In the genomic region with DNA sequence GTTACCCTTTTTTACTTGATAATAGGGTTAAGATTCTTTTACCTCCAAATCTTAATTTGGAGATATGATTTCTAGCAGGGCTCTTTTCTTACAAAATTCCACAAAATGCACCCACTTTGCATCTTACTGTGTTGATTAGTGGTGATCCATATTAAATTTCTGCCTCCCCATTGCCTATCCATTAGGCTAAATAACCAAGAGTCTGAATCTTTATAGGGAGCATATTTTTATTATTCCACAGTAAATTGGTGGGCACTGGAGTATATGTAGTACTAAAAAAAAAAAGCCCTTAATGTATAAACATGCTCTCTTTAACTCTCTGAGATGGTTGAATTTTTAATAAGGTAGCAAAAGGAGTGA, we compare ENCODE assay signal across 14 cellular contexts. TPM values are rescaled to one million over a fixed set of nuclear protein-coding genes. Genes with fewer than 3 reads are reported as not detected.
A peak's percentile ranks its signal among the peaks of the same experiment; 100 is the strongest.
DNase-seq lines count a peak whose midpoint lies in the region; TF ChIP-seq lines count a peak whose summit lies in the region.
"Had no signal": no experiment of that assay in that cellular context is flagged by ENCODE, and none has a peak within 500 bp of the region (broad histone marks: within the 10 kb centered on the region; RNA-seq: fewer than 3 reads in every experiment).

No MANE protein-coding gene starts in this region.

- H3K4me3 ChIP-seq in brain microvascular endothelial cell (ENCODE audit: low read depth, low read length) (peak overlapping the region; percentile 48), mesenchymal stem cell (ENCODE audit: insufficient read depth in 1 of 2, low read depth in 1 of 2, low read length in 2 of 2) (peak overlapping the region in 1 of 2 experiments; percentile 74), tibial artery (peak overlapping the region; percentile 35 to 40), prostate gland (no peak overlapping the region)

- no peak overlapping the region for H3K23ac ChIP-seq in mesenchymal stem cell (ENCODE audit: low read length in 2 of 2)

- H3K9me3 ChIP-seq in mesenchymal stem cell (ENCODE audit: control insufficient read depth, low read length) (no peaks in the 10 kb centered on the region), tibial artery (no peaks in the 10 kb centered on the region), prostate gland (no peaks in the 10 kb centered on the region)

- H2BK12ac ChIP-seq in mesenchymal stem cell (ENCODE audit: low read length in 2 of 2), result no peak overlapping the region

- peak overlapping the region; percentile 72 for H3K27ac ChIP-seq in brain microvascular endothelial cell
- no peak overlapping the region for H3K27ac ChIP-seq in mesenchymal stem cell (ENCODE audit: low read length, poor library complexity, severe bottlenecking)
- peak overlapping the region; percentile 66 to 72 for H3K27ac ChIP-seq in tibial artery
- no peak overlapping the region for H3K27ac ChIP-seq in prostate gland

- DNase-seq in activated CD4-positive, alpha-beta memory T cell treated with anti-CD3 and anti-CD28 coated beads, Interleukin-2, amount 10 ng/mL, durations not matched to agents 7 days and 5 days, result no peak
- DNase-seq in activated CD4-positive, alpha-beta memory T cell treated with anti-CD3 and anti-CD28 coated beads for 36 hours, result no peak
- no peak for DNase-seq in brain microvascular endothelial cell
- DNase-seq in mesenchymal stem cell, result no peak
- DNase-seq in tibial artery, result no peak
- no peak for DNase-seq in prostate gland (ENCODE audit: low spot score)
- no peak for DNase-seq in NCI-H524 (lab: John Stamatoyannopoulos, UW)
- no peak for DNase-seq in activated CD4-positive, alpha-beta T cell treated with anti-CD3 and anti-CD28 coated beads, Interleukin-2, amount 50 U/mL, for 48 hours
- DNase-seq: activated CD4-positive, CD25-positive, alpha-beta regulatory T cell treated with anti-CD3 and anti-CD28 coated beads, Interleukin-2, amount 50 U/mL, for 72 hours; DMS79; NCI-H510A; SIG-M5; stimulated activated CD4-positive, alpha-beta T cell treated with anti-CD3 and anti-CD28 coated beads, Interleukin-2, amount 100 ng/mL, for 48 hours; stimulated activated naive CD8-positive, alpha-beta T cell treated with anti-CD3 and anti-CD28 coated beads, Interleukin-15, amount 100 ng/mL, for 72 hours had no signal

- no peak overlapping the region for H3K14ac ChIP-seq in mesenchymal stem cell (ENCODE audit: low read length in 2 of 2)

- H2BK120ac ChIP-seq in mesenchymal stem cell (ENCODE audit: low read depth, low read length), result no peak overlapping the region

- POLR2A ChIA-PET in activated CD4-positive, alpha-beta memory T cell treated with anti-CD3 and anti-CD28 coated beads, Interleukin-2, amount 10 ng/mL, durations not matched to agents 7 days and 5 days (lab: Charles Lee), result interaction anchor here (0.6 kb wide), 1 partner anchor 37 kb away, joined by 3 read pairs; no protein-coding TSS in a partner anchor
- POLR2A ChIA-PET in activated CD4-positive, alpha-beta memory T cell treated with anti-CD3 and anti-CD28 coated beads for 36 hours (lab: Charles Lee), result interaction anchor here (1.2 kb wide), 2 partner anchors 16 to 36 kb away, joined by 4 to 6 read pairs; a partner anchor contains a TSS

- H3K9ac ChIP-seq in mesenchymal stem cell (ENCODE audit: low read length), result peak overlapping the region; percentile 96

- H2AFZ ChIP-seq in mesenchymal stem cell (ENCODE audit: low read depth, low read length), result no peak overlapping the region

- intact Hi-C loops in activated CD4-positive, alpha-beta memory T cell treated with anti-CD3 and anti-CD28 coated beads for 36 hours (cut with micrococcal nuclease), result loop anchor here (1.0 to 5.0 kb wide), 4 partner anchors 15 to 175 kb away; no protein-coding TSS in a partner anchor
- intact Hi-C loops in tibial artery (cut with DNase I; ENCODE audit: low total_unique reads), result no loop called here
- intact Hi-C loops in prostate gland (cut with DNase I), result no loop called here

- H4K8ac ChIP-seq in mesenchymal stem cell (ENCODE audit: low read length), result no peak overlapping the region

- H3K4ac ChIP-seq in mesenchymal stem cell (ENCODE audit: low read depth in 1 of 2, low read length in 2 of 2), result no peak overlapping the region

- peak overlapping the region; percentile 69 for H3K27ac Mint-ChIP-seq in activated CD4-positive, alpha-beta memory T cell treated with anti-CD3 and anti-CD28 coated beads, Interleukin-2, amount 10 ng/mL, durations not matched to agents 7 days and 5 days
- no peak overlapping the region for H3K27ac Mint-ChIP-seq in activated CD4-positive, alpha-beta memory T cell treated with anti-CD3 and anti-CD28 coated beads for 36 hours

- no peaks in the 10 kb centered on the region for H3K27me3 ChIP-seq in brain microvascular endothelial cell (replicated peaks)
- no peaks in the 10 kb centered on the region for H3K27me3 ChIP-seq in mesenchymal stem cell (ENCODE audit: control insufficient read depth in 1 of 2, insufficient read depth in 1 of 2, low read length in 2 of 2)
- H3K27me3 ChIP-seq in tibial artery, result no peaks in the 10 kb centered on the region
- H3K27me3 ChIP-seq in prostate gland (replicated peaks; ENCODE audit: insufficient read depth), result no peaks in the 10 kb centered on the region

- no peaks in the 10 kb centered on the region for H3K36me3 Mint-ChIP-seq in activated CD4-positive, alpha-beta memory T cell treated with anti-CD3 and anti-CD28 coated beads, Interleukin-2, amount 10 ng/mL, durations not matched to agents 7 days and 5 days (ENCODE audit: low read depth)
- no peaks in the 10 kb centered on the region for H3K36me3 Mint-ChIP-seq in activated CD4-positive, alpha-beta memory T cell treated with anti-CD3 and anti-CD28 coated beads for 36 hours

- H3K9me3 Mint-ChIP-seq in activated CD4-positive, alpha-beta memory T cell treated with anti-CD3 and anti-CD28 coated beads, Interleukin-2, amount 10 ng/mL, durations not matched to agents 7 days and 5 days, result peaks cover 3% of the 10 kb centered on the region
- H3K9me3 Mint-ChIP-seq in activated CD4-positive, alpha-beta memory T cell treated with anti-CD3 and anti-CD28 coated beads for 36 hours, result no peaks in the 10 kb centered on the region
- H3K9me3 Mint-ChIP-seq: stimulated activated naive CD8-positive, alpha-beta T cell treated with anti-CD3 and anti-CD28 coated beads, Interleukin-15, amount 100 ng/mL, for 72 hours had no signal

- no peaks in the 10 kb centered on the region for H3K27me3 Mint-ChIP-seq in activated CD4-positive, alpha-beta memory T cell treated with anti-CD3 and anti-CD28 coated beads, Interleukin-2, amount 10 ng/mL, durations not matched to agents 7 days and 5 days
- peaks cover 16% of the 10 kb centered on the region for H3K27me3 Mint-ChIP-seq in activated CD4-positive, alpha-beta memory T cell treated with anti-CD3 and anti-CD28 coated beads for 36 hours
- H3K27me3 Mint-ChIP-seq: stimulated activated naive CD8-positive, alpha-beta T cell treated with anti-CD3 and anti-CD28 coated beads, Interleukin-15, amount 100 ng/mL, for 72 hours had no signal

- in situ Hi-C loops in brain microvascular endothelial cell (cut with HindIII; ENCODE audit: low pct_ligation_motif_present, low sequenced_read_pairs), result no loop called here

- no peak overlapping the region for H2AK5ac ChIP-seq in mesenchymal stem cell (ENCODE audit: low read length, severe bottlenecking)

- H3K79me1 ChIP-seq in mesenchymal stem cell (replicated peaks; ENCODE audit: low read length, poor library complexity, severe bottlenecking), result no peaks in the 10 kb centered on the region

- CTCF ChIA-PET in activated CD4-positive, alpha-beta memory T cell treated with anti-CD3 and anti-CD28 coated beads, Interleukin-2, amount 10 ng/mL, durations not matched to agents 7 days and 5 days (lab: Charles Lee), result no interaction called here
- CTCF ChIA-PET in activated CD4-positive, alpha-beta memory T cell treated with anti-CD3 and anti-CD28 coated beads for 36 hours (lab: Charles Lee), result no interaction called here

- H2BK15ac ChIP-seq in mesenchymal stem cell (ENCODE audit: low read depth, poor library complexity, severe bottlenecking), result no peak overlapping the region

- no peak for TF ChIP-seq POLR2A in prostate gland (IDR thresholded peaks at IDR 0.05)

- H3K4me1 ChIP-seq in mesenchymal stem cell (ENCODE audit: control insufficient read depth, insufficient read depth, low read depth, low read length) (no peaks in the 10 kb centered on the region), tibial artery (peaks cover 0 to 13% (median 7%) of the 10 kb centered on the region in 4 donors), prostate gland (replicated peaks) (no peaks in the 10 kb centered on the region)

- no peak overlapping the region for H3K4me2 ChIP-seq in mesenchymal stem cell (ENCODE audit: low read length, poor library complexity, severe bottlenecking)

- H2BK5ac ChIP-seq in mesenchymal stem cell (ENCODE audit: low read depth, low read length, poor library complexity, severe bottlenecking), result no peak overlapping the region

- H3K4me1 Mint-ChIP-seq in activated CD4-positive, alpha-beta memory T cell treated with anti-CD3 and anti-CD28 coated beads, Interleukin-2, amount 10 ng/mL, durations not matched to agents 7 days and 5 days, result peaks cover 14% of the 10 kb centered on the region
- peaks cover 14% of the 10 kb centered on the region for H3K4me1 Mint-ChIP-seq in activated CD4-positive, alpha-beta memory T cell treated with anti-CD3 and anti-CD28 coated beads for 36 hours (ENCODE audit: low read depth)

- H3K36me3 ChIP-seq in brain microvascular endothelial cell (replicated peaks), result no peaks in the 10 kb centered on the region
- no peaks in the 10 kb centered on the region for H3K36me3 ChIP-seq in mesenchymal stem cell (ENCODE audit: control insufficient read depth in 1 of 2, insufficient read depth in 2 of 2, low read depth in 1 of 2, low read length in 2 of 2)
- no peaks in the 10 kb centered on the region for H3K36me3 ChIP-seq in tibial artery
- H3K36me3 ChIP-seq in prostate gland, result no peaks in the 10 kb centered on the region

- no peak overlapping the region for H3K18ac ChIP-seq in mesenchymal stem cell (ENCODE audit: low read depth in 1 of 2, low read length in 2 of 2)

- H3K4me3 Mint-ChIP-seq in activated CD4-positive, alpha-beta memory T cell treated with anti-CD3 and anti-CD28 coated beads, Interleukin-2, amount 10 ng/mL, durations not matched to agents 7 days and 5 days, result no peak overlapping the region
- no peak overlapping the region for H3K4me3 Mint-ChIP-seq in activated CD4-positive, alpha-beta memory T cell treated with anti-CD3 and anti-CD28 coated beads for 36 hours
- H3K4me3 Mint-ChIP-seq: stimulated activated naive CD8-positive, alpha-beta T cell treated with anti-CD3 and anti-CD28 coated beads, Interleukin-15, amount 100 ng/mL, for 72 hours had no signal

- no peak for TF ChIP-seq CTCF in brain microvascular endothelial cell (IDR thresholded peaks at IDR 0.05; ENCODE audit: low read depth, low read length, missing control alignments)
- TF ChIP-seq CTCF in tibial artery (IDR thresholded peaks at IDR 0.05), result no peak
- TF ChIP-seq CTCF in prostate gland (IDR thresholded peaks at IDR 0.05), result no peak

- H4K91ac ChIP-seq in mesenchymal stem cell (ENCODE audit: low read length), result no peak overlapping the region

RNA-seq across cellular contexts. Expression of a gene that starts 8.1 kb away (rescaled TPM):
- under 1 TPM in 1 of 2 experiments, not detected in 1; 0.30 TPM for total RNA-seq in activated CD4-positive, alpha-beta memory T cell treated with anti-CD3 and anti-CD28 coated beads, Interleukin-2, amount 10 ng/mL, durations not matched to agents 7 days and 5 days
- not detected for total RNA-seq in activated CD4-positive, alpha-beta memory T cell treated with anti-CD3 and anti-CD28 coated beads for 36 hours
- 0.15 TPM for polyA plus RNA-seq in mesenchymal stem cell (2013, experiment 1 of 2)
- polyA plus RNA-seq in mesenchymal stem cell (2013, experiment 2 of 2), result 0.26 TPM
- total RNA-seq in prostate gland, result 1 to 10 TPM in 1 of 2 donors, not detected in 1; 3.6 TPM

RNA-seq across cellular contexts. Expression of a gene that starts 36.2 kb away (rescaled TPM):
- 100 to 1,000 TPM; 132 to 142 TPM for total RNA-seq in activated CD4-positive, alpha-beta memory T cell treated with anti-CD3 and anti-CD28 coated beads, Interleukin-2, amount 10 ng/mL, durations not matched to agents 7 days and 5 days
- 100 to 1,000 TPM; 152 to 159 TPM for total RNA-seq in activated CD4-positive, alpha-beta memory T cell treated with anti-CD3 and anti-CD28 coated beads for 36 hours
- 185 TPM for polyA plus RNA-seq in mesenchymal stem cell (2013, experiment 1 of 2)
- 192 TPM for polyA plus RNA-seq in mesenchymal stem cell (2013, experiment 2 of 2)
- 100 to 1,000 TPM; 140 to 183 TPM for total RNA-seq in prostate gland

Comparison
In these comparisons a context has a peak if more than half of its experiments do, and no peak if none do; other contexts are left out.
1. H3K27ac ChIP-seq: peak in brain microvascular endothelial cell (single experiment) and tibial artery (2 of 2); none in mesenchymal stem cell (single experiment) and prostate gland (0 of 2).
2. H3K4me3 ChIP-seq: peak in brain microvascular endothelial cell (single experiment) and tibial artery (2 of 2); none in prostate gland (0 of 2).